2 cellular contexts compared by ENCODE assay signal in genomic region chr3:77524467-77524866, GRCh38.
TF ChIP-seq lines count a peak whose summit lies in the region.

No MANE protein-coding gene starts in this region.

TF ChIP-seq in A549, 52 proteins besides CTCF, POLR2A, EP300 and RAD21 (continued from another document):
- no peak for TF ChIP-seq BCL3 (IDR thresholded peaks at IDR 0.05)
- TF ChIP-seq BHLHE40 (IDR thresholded peaks at IDR 0.05; ENCODE audit: low read depth, low read length), result no peak
- TF ChIP-seq MAFK (IDR thresholded peaks at IDR 0.05; ENCODE audit: partially characterized antibody), result peak; percentile 58
- no peak for TF ChIP-seq POLR2AphosphoS2 (conservative IDR thresholded peaks at IDR 0.05; ENCODE audit: low read length)
- TF ChIP-seq JUN (IDR thresholded peaks at IDR 0.05), result no peak
- TF ChIP-seq EHF (CRISPR knock-in tag; IDR thresholded peaks at IDR 0.05), result no peak

TF ChIP-seq in HEK293, 187 proteins besides CTCF, POLR2A, EP300 and RAD21 (continued from another document):
- TF ChIP-seq PRDM6 (tag by site-specific recombination; IDR thresholded peaks at IDR 0.05) (peak; percentile 61; the same call in 1 of the 2 replicates), ZBTB44 (tag by site-specific recombination; IDR thresholded peaks at IDR 0.05) (peak; percentile 54; the same call in 1 of the 2 replicates), RBAK (tag by site-specific recombination; IDR thresholded peaks at IDR 0.05) (no peak), HOXA7 (CRISPR knock-in tag; IDR thresholded peaks at IDR 0.05; ENCODE audit: borderline replicate concordance) (no peak), TSHZ1 (tag by site-specific recombination; IDR thresholded peaks at IDR 0.05; ENCODE audit: borderline replicate concordance) (no peak), ZNF37A (tag by site-specific recombination; IDR thresholded peaks at IDR 0.05) (no peak), OSR2 (tag by site-specific recombination; IDR thresholded peaks at IDR 0.05) (peak; percentile 53; the same call in 1 of the 2 replicates), BCL6B (tag by site-specific recombination; IDR thresholded peaks at IDR 0.05) (peak; percentile 36; the same call in 1 of the 2 replicates), OVOL3 (tag by site-specific recombination; IDR thresholded peaks at IDR 0.05) (no peak), ZNF292 (tag by site-specific recombination; IDR thresholded peaks at IDR 0.05; ENCODE audit: borderline replicate concordance, low read depth) (no peak), IKZF3 (tag by site-specific recombination; IDR thresholded peaks at IDR 0.05) (0 out of 2 replicates have a peak, but pooled peaks have one; percentile 19), FEZF1 (tag by site-specific recombination; IDR thresholded peaks at IDR 0.05) (peak; percentile 89), ZNF26 (tag by site-specific recombination; IDR thresholded peaks at IDR 0.05) (no peak), ZSCAN18 (tag by site-specific recombination; IDR thresholded peaks at IDR 0.05) (no peak), GLI2 (tag by site-specific recombination; IDR thresholded peaks at IDR 0.05; ENCODE audit: borderline replicate concordance, low read depth) (no peak), AEBP2 (tag by site-specific recombination; IDR thresholded peaks at IDR 0.05; ENCODE audit: borderline replicate concordance) (no peak), ZBTB1 (tag by site-specific recombination; IDR thresholded peaks at IDR 0.05) (no peak)
